8 cellular contexts compared by ENCODE assay signal in genomic region chr2:55009277-55010055, GRCh38. TPM values are rescaled to one million over a fixed set of nuclear protein-coding genes. Genes with fewer than 3 reads are reported as not detected.
DNase-seq lines count a peak whose midpoint lies in the region; ATAC-seq and TF ChIP-seq lines count a peak whose summit lies in the region.

No MANE protein-coding gene starts in this region.

- peak overlapping the region; percentile 5 to 76 (median 75) for H3K27ac ChIP-seq in body of pancreas
- peak overlapping the region; percentile 64 for H3K27ac ChIP-seq in osteoblast (ENCODE audit: low read depth, low read length)

- no peaks in the 10 kb centered on the region for H3K27me3 ChIP-seq in body of pancreas
- no peaks in the 10 kb centered on the region for H3K27me3 ChIP-seq in osteoblast (ENCODE audit: insufficient read depth, low read length)

- ATAC-seq in HG02938 (IDR thresholded peaks at IDR 0.05; ENCODE audit: unreplicated experiment) (peak; percentile 24), body of pancreas (no peak), GM18519 (IDR thresholded peaks at IDR 0.05; ENCODE audit: low FRiP score, unreplicated experiment) (no peak)

- TF ChIP-seq CTCF in body of pancreas (IDR thresholded peaks at IDR 0.05) (no peak), osteoblast (IDR thresholded peaks at IDR 0.05; ENCODE audit: extremely low read depth, low read depth, low read length) (no peak)

- H3K4me1 ChIP-seq in body of pancreas (peaks cover 72% of the 10 kb centered on the region), osteoblast (ENCODE audit: insufficient read depth, low read length) (peaks cover 66% of the 10 kb centered on the region)

- H3K9me3 ChIP-seq in body of pancreas (no peaks in the 10 kb centered on the region), osteoblast (ENCODE audit: low read depth, low read length) (no peaks in the 10 kb centered on the region)

- peaks cover 73% of the 10 kb centered on the region for H4K20me1 ChIP-seq in osteoblast (ENCODE audit: insufficient read depth, low read length)

- intact Hi-C loops in body of pancreas (cut with DNase I): no loop called here

- no peak for DNase-seq in body of pancreas
- no peak for DNase-seq in osteoblast (ENCODE audit: insufficient read length, low spot score, missing footprints)
- no peak for DNase-seq in NCI-H1417 treated with DMSO at 0.1 percent for 48 hours (lab: John Stamatoyannopoulos, UW)
- DNase-seq in NCI-H226: no peak
- DNase-seq in occipital lobe (lab: John Stamatoyannopoulos, UW): no peak

- H3K79me2 ChIP-seq in osteoblast (ENCODE audit: insufficient read depth, low read length): peaks cover 100% of the 10 kb centered on the region

- no peak for TF ChIP-seq POLR2A in body of pancreas (IDR thresholded peaks at IDR 0.05)

- no peak overlapping the region for H2AFZ ChIP-seq in osteoblast (ENCODE audit: low read length)

- H3K36me3 ChIP-seq in body of pancreas (replicated peaks in 1 of 2; ENCODE audit: insufficient read depth in 1 of 2, low read depth in 2 of 2) (no peaks in the 10 kb centered on the region), osteoblast (ENCODE audit: insufficient read depth, low read length) (no peaks in the 10 kb centered on the region)

- peak overlapping the region; percentile 78 for H3K4me2 ChIP-seq in osteoblast (ENCODE audit: insufficient read depth, low read length)

- H3K4me3 ChIP-seq in GM08714 (ENCODE audit: low read length) (peak overlapping the region; percentile 95), body of pancreas (peak overlapping the region in 1 of 2 donors; percentile 0), osteoblast (ENCODE audit: insufficient read depth, low read length) (peak overlapping the region; percentile 42)

- 2 to 4% methylated on average over 7 of the region's 7 CpGs for WGBS in body of pancreas, 2 donors

RNA-seq across cellular contexts. Expression of gene RTN4, which starts 40.8 kb away (rescaled TPM):
- total RNA-seq in body of pancreas (100 to 1,000 TPM; 112 to 215 TPM), osteoblast (316 and 355 TPM in 2 replicates), occipital lobe (588 TPM)
